14 cellular contexts compared by ENCODE assay signal in genomic region chr6:144660545-144660944, GRCh38.
A peak's percentile ranks its signal among the peaks of the same experiment; 100 is the strongest.
DNase-seq lines count a peak whose midpoint lies in the region; ATAC-seq and TF ChIP-seq lines count a peak whose summit lies in the region.
"Had no signal": no experiment of that assay in that cellular context is flagged by ENCODE, and none has a peak within 500 bp of the region (broad histone marks: within the 10 kb centered on the region; RNA-seq: fewer than 3 reads in every experiment).

No MANE protein-coding gene starts in this region.

- no peak overlapping the region for H3K9ac ChIP-seq in iPS-15b (ENCODE audit: low read depth, low read length)

- H3K4me3 ChIP-seq in HAP-1, result peak overlapping the region; percentile 44
- peak overlapping the region; percentile 42 for H3K4me3 ChIP-seq in iPS-15b (ENCODE audit: low read depth, low read length)
- no peak overlapping the region for H3K4me3 ChIP-seq in osteoblast (ENCODE audit: insufficient read depth, low read length)

- in situ Hi-C loops in HAP-1 (cut with MboI; ENCODE audit: low sequenced_read_pairs), result no loop called here

- peaks cover 12% of the 10 kb centered on the region for H3K79me2 ChIP-seq in osteoblast (ENCODE audit: insufficient read depth, low read length)

- TF ChIP-seq CTCF in osteoblast (IDR thresholded peaks at IDR 0.05; ENCODE audit: extremely low read depth, low read depth, low read length) (no peak), chondrocyte (IDR thresholded peaks at IDR 0.05) (no peak)

- no peaks in the 10 kb centered on the region for H3K9me3 ChIP-seq in HAP-1
- no peaks in the 10 kb centered on the region for H3K9me3 ChIP-seq in iPS-15b (ENCODE audit: control insufficient read depth, insufficient read depth, low read length)
- no peaks in the 10 kb centered on the region for H3K9me3 ChIP-seq in osteoblast (ENCODE audit: low read depth, low read length)

- H3K27me3 Mint-ChIP-seq in T-cell (no peaks in the 10 kb centered on the region), chondrocyte (ENCODE audit: low read depth) (no peaks in the 10 kb centered on the region)
- H3K27me3 Mint-ChIP-seq: IgD-negative memory B cell had no signal

- peaks cover 74 to 83% (median 79%) of the 10 kb centered on the region in 3 donors for H3K4me1 Mint-ChIP-seq in T-cell
- peaks cover 53% of the 10 kb centered on the region for H3K4me1 Mint-ChIP-seq in chondrocyte (ENCODE audit: low read depth)

- H2AFZ ChIP-seq in osteoblast (ENCODE audit: low read length), result no peak overlapping the region

- POLR2A ChIA-PET in T-cell (lab: Charles Lee), result no interaction called here

- H3K36me3 Mint-ChIP-seq in T-cell, result peaks cover 14% of the 10 kb centered on the region
- no peaks in the 10 kb centered on the region for H3K36me3 Mint-ChIP-seq in chondrocyte (ENCODE audit: low read depth)

- H3K4me2 ChIP-seq in osteoblast (ENCODE audit: insufficient read depth, low read length), result peak overlapping the region; percentile 22

- CTCF ChIA-PET in T-cell (lab: Charles Lee), result interaction anchor here in 1 of 2 donors (0.6 kb wide), 1 partner anchor 159 kb away, joined by 3 read pairs; no protein-coding TSS in a partner anchor

- ATAC-seq in T-cell (replicated peaks in 1 of 4), result no peak

- no peak overlapping the region for H3K27ac ChIP-seq in osteoblast (ENCODE audit: low read depth, low read length)
- H3K27ac ChIP-seq: brain microvascular endothelial cell had no signal

- DNase-seq in HAP-1 (ENCODE audit: low spot score in 2 of 2), result peak in 1 of 2 experiments; percentile 46
- no peak for DNase-seq in T-cell
- DNase-seq in osteoblast (ENCODE audit: insufficient read length, low spot score, missing footprints), result no peak
- no peak for DNase-seq in GM19238 (ENCODE audit: insufficient read length, low spot score)
- no peak for DNase-seq in GDM1 (lab: John Stamatoyannopoulos, UW)
- no peak for DNase-seq in chondrocyte (ENCODE audit: low spot score)
- no peak for DNase-seq in NCI-H2029 (lab: John Stamatoyannopoulos, UW)
- DNase-seq: activated effector memory CD4-positive, alpha-beta T cell treated with anti-CD3 and anti-CD28 coated beads, Interleukin-2, amount 50 U/mL, for 16 hours; brain microvascular endothelial cell; hippocampal formation; NCI-H1694 treated with DMSO at 0.1 percent for 48 hours; stimulated activated naive CD4-positive, alpha-beta T cell treated with Interleukin-2 at 50 U/mL for 16 hours had no signal

- peak overlapping the region; percentile 41 to 61 for H3K27ac Mint-ChIP-seq in T-cell
- no peak overlapping the region for H3K27ac Mint-ChIP-seq in chondrocyte (ENCODE audit: unreplicated experiment)

- H3K4me3 Mint-ChIP-seq in T-cell (no peak overlapping the region), chondrocyte (ENCODE audit: unreplicated experiment) (no peak overlapping the region)

- H3K4me1 ChIP-seq in HAP-1, result peaks cover 65% of the 10 kb centered on the region
- peaks cover 56% of the 10 kb centered on the region for H3K4me1 ChIP-seq in iPS-15b (ENCODE audit: control insufficient read depth, insufficient read depth, low read length)
- H3K4me1 ChIP-seq in osteoblast (ENCODE audit: insufficient read depth, low read length), result peaks cover 10% of the 10 kb centered on the region

- H3K9me3 Mint-ChIP-seq in T-cell, result no peaks in the 10 kb centered on the region
- H3K9me3 Mint-ChIP-seq in chondrocyte (ENCODE audit: low read depth), result no peaks in the 10 kb centered on the region
- H3K9me3 Mint-ChIP-seq: IgD-negative memory B cell had no signal

- H3K27me3 ChIP-seq in HAP-1 (ENCODE audit: low read depth) (no peaks in the 10 kb centered on the region), iPS-15b (ENCODE audit: control insufficient read depth, insufficient read depth, low read length) (peaks cover 10% of the 10 kb centered on the region), osteoblast (ENCODE audit: insufficient read depth, low read length) (no peaks in the 10 kb centered on the region)
- H3K27me3 ChIP-seq: brain microvascular endothelial cell had no signal

- peaks cover 2% of the 10 kb centered on the region for H4K20me1 ChIP-seq in osteoblast (ENCODE audit: insufficient read depth, low read length)

- H3K36me3 ChIP-seq in HAP-1 (replicated peaks), result no peaks in the 10 kb centered on the region
- no peaks in the 10 kb centered on the region for H3K36me3 ChIP-seq in iPS-15b (ENCODE audit: control insufficient read depth, insufficient read depth, low read length)
- no peaks in the 10 kb centered on the region for H3K36me3 ChIP-seq in osteoblast (ENCODE audit: insufficient read depth, low read length)
- H3K36me3 ChIP-seq: brain microvascular endothelial cell had no signal
